In the genomic region with DNA sequence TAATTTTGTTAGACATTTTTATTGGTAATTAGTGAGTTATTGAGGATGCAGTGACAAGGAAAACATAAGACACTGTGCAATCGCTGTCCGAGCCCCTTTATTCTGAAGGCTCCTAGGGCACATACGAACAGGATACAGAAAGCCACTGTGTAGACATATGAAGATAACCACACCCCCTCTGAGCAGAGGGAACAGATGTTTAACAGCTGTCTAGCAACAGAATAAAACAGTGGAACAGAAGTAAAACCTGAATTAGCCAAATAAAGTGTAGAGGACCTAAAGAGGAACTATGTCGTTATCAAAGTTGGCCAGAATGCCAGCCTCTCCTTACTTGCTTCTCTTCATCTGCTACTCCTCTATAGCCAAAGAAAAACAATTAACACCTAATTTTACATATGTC, we compare ENCODE assay signal across 8 cellular contexts. TPM values are rescaled to one million over a fixed set of nuclear protein-coding genes. Genes with fewer than 3 reads are reported as not detected.
A peak's percentile ranks its signal among the peaks of the same experiment; 100 is the strongest.
DNase-seq lines count a peak whose midpoint lies in the region; ATAC-seq, FAIRE-seq and TF ChIP-seq lines count a peak whose summit lies in the region.

No MANE protein-coding gene starts in this region.

- H3K4me2 ChIP-seq in hepatocyte (peak overlapping the region; percentile 67), trophoblast cell (ENCODE audit: low read length) (no peak overlapping the region)

- TF ChIP-seq POLR2A in GM12892 (IDR thresholded peaks at IDR 0.05; ENCODE audit: low read depth, low read length): no peak

- no peak overlapping the region for H3K14ac ChIP-seq in trophoblast cell (ENCODE audit: low read length)

- peak; percentile 86 for ATAC-seq in HG02610 (IDR thresholded peaks at IDR 0.05; ENCODE audit: unreplicated experiment)
- peak; percentile 17; the same call in 1 of the 3 replicates for ATAC-seq in SK-N-SH treated with all-trans-retinoic acid at 6 μM for 48 hours

- H4K12ac ChIP-seq in trophoblast cell (ENCODE audit: low read depth, low read length): no peak overlapping the region

- peak overlapping the region; percentile 80 for H3K27ac ChIP-seq in hepatocyte
- no peak overlapping the region for H3K27ac ChIP-seq in trophoblast cell (ENCODE audit: low read depth, low read length)

- H3K4me1 ChIP-seq in hepatocyte (ENCODE audit: insufficient read depth): peaks cover 27% of the 10 kb centered on the region
- H3K4me1 ChIP-seq in trophoblast cell (ENCODE audit: control insufficient read depth in 1 of 2, insufficient read depth in 2 of 2, low read length in 2 of 2): peaks cover 4 to 5% of the 10 kb centered on the region in 2 experiments

- no peaks in the 10 kb centered on the region for H3K27me3 ChIP-seq in hepatocyte
- no peaks in the 10 kb centered on the region for H3K27me3 ChIP-seq in trophoblast cell (ENCODE audit: insufficient read depth, low read length)

- H3K4me3 ChIP-seq in hepatocyte: no peak overlapping the region
- H3K4me3 ChIP-seq in trophoblast cell (ENCODE audit: low read depth, low read length): no peak overlapping the region

- no peaks in the 10 kb centered on the region for H4K20me1 ChIP-seq in hepatocyte (ENCODE audit: insufficient read depth, poor library complexity, severe bottlenecking)

- FAIRE-seq in GM12892 (lab: Jason Lieb, UNC): peak; percentile 68

- no peak overlapping the region for H2AK5ac ChIP-seq in trophoblast cell (ENCODE audit: low read length)

- H4K8ac ChIP-seq in trophoblast cell (ENCODE audit: low read depth, low read length): no peak overlapping the region

- H3K36me3 ChIP-seq in hepatocyte (replicated peaks; ENCODE audit: insufficient read depth, low read depth): no peaks in the 10 kb centered on the region
- H3K36me3 ChIP-seq in trophoblast cell (ENCODE audit: control insufficient read depth in 1 of 2, insufficient read depth in 2 of 2, low read length in 2 of 2): no peaks in the 10 kb centered on the region

- no peak for TF ChIP-seq CTCF in hepatocyte (IDR thresholded peaks at IDR 0.05; ENCODE audit: poor library complexity)

- no peaks in the 10 kb centered on the region for H3K9me3 ChIP-seq in hepatocyte (ENCODE audit: low read depth)
- no peaks in the 10 kb centered on the region for H3K9me3 ChIP-seq in trophoblast cell (ENCODE audit: insufficient read depth, low read depth, low read length)

- H3K9ac ChIP-seq in trophoblast cell (ENCODE audit: low read length): no peak overlapping the region

- H3K4ac ChIP-seq in trophoblast cell (ENCODE audit: low read depth, low read length): no peak overlapping the region

- no peak overlapping the region for H2BK120ac ChIP-seq in trophoblast cell (ENCODE audit: insufficient read depth, low read length, poor library complexity)

- no peak overlapping the region for H4K91ac ChIP-seq in trophoblast cell (ENCODE audit: low read depth, low read length)

- H3K79me1 ChIP-seq in trophoblast cell (ENCODE audit: low read length): no peaks in the 10 kb centered on the region

- H3K23ac ChIP-seq in trophoblast cell (ENCODE audit: low read length): no peak overlapping the region

- H2AFZ ChIP-seq in hepatocyte: no peak overlapping the region
- H2AFZ ChIP-seq in trophoblast cell (ENCODE audit: insufficient read depth, low read length, poor library complexity): no peak overlapping the region

- WGBS in hepatocyte (ENCODE audit: low lambda C conversion rate, missing lambda C conversion rate): 55% methylated on average over 4 of the region's 4 CpGs
- WGBS in trophoblast cell (ENCODE audit: extremely low coverage, insufficient coverage, insufficient read length): no CpG with 5 or more reads among the region's 4 CpGs

- H3K79me2 ChIP-seq in hepatocyte (peaks cover 60% of the 10 kb centered on the region), trophoblast cell (ENCODE audit: control insufficient read depth, insufficient read depth, low read length, poor library complexity) (no peaks in the 10 kb centered on the region)

- H2BK5ac ChIP-seq in trophoblast cell (ENCODE audit: low read depth, low read length, poor library complexity): no peak overlapping the region

- H2BK12ac ChIP-seq in trophoblast cell (ENCODE audit: low read length): no peak overlapping the region

- DNase-seq in GM12892 (ENCODE audit: insufficient read length) (no peak), hepatocyte (ENCODE audit: low spot score) (peak; percentile 45), NCI-H2029 (lab: John Stamatoyannopoulos, UW) (no peak), trophoblast cell (no peak), activated gamma-delta T cell treated with Interleukin-2 at 50 U/mL for 16 hours (no peak), amygdala (lab: John Stamatoyannopoulos, UW) (no peak)

- H3K9me2 ChIP-seq in hepatocyte (replicated peaks; ENCODE audit: insufficient read depth): no peaks in the 10 kb centered on the region

- no peak overlapping the region for H3K18ac ChIP-seq in trophoblast cell (ENCODE audit: low read length)

TF ChIP-seq in SK-N-SH treated with all-trans-retinoic acid at 6 μM for 48 hours, 23 proteins besides CTCF, POLR2A, EP300 and RAD21:
- TF ChIP-seq POU6F1 (CRISPR knock-in tag; IDR thresholded peaks at IDR 0.05; ENCODE audit: borderline replicate concordance, low read depth): no peak
- peak; percentile 80 for TF ChIP-seq TCF4 (CRISPR knock-in tag; IDR thresholded peaks at IDR 0.05; ENCODE audit: borderline replicate concordance)

RNA-seq across cellular contexts. Expression of gene CYTH3, which starts 43.6 kb away (rescaled TPM):
- polyA plus RNA-seq in GM12892 (2012; ENCODE audit: missing spikeins): 9.3 TPM
- total RNA-seq in hepatocyte: 15.7 and 20.8 TPM in 2 replicates
- 11.9 and 13.2 TPM in 2 replicates for polyA plus RNA-seq in hepatocyte
- polyA plus RNA-seq in trophoblast cell (2013): 35.4 and 38.4 TPM in 2 replicates
